In the genomic region with DNA sequence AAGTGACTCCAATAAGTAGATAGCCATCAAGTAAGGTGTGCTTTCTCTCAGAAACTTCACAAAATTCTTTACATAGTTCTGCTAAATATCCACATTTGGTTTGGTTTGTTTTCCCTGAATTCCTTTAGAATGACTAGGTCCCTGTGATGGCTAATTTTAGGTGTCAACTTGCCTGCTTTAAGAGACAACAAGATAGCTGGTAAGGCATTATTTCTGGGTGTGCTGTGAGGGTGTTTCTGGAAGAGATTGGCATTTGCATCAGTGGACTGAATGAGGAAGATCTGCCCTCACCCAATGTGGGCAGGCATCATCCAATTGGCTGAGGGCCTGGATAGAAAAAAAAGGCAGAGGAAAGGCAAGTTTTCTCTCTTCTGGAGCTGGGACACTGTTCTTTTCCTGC, we compare ENCODE assay signal across 14 cellular contexts. TPM values are rescaled to one million over a fixed set of nuclear protein-coding genes. Genes with fewer than 3 reads are reported as not detected.
A peak's percentile ranks its signal among the peaks of the same experiment; 100 is the strongest.
DNase-seq lines count a peak whose midpoint lies in the region; TF ChIP-seq lines count a peak whose summit lies in the region.
"Had no signal": no experiment of that assay in that cellular context is flagged by ENCODE, and none has a peak within 500 bp of the region (broad histone marks: within the 10 kb centered on the region; RNA-seq: fewer than 3 reads in every experiment).

No MANE protein-coding gene starts in this region.

- no peak overlapping the region for H3K4me3 Mint-ChIP-seq in activated CD4-positive, alpha-beta T cell treated with anti-CD3 and anti-CD28 coated beads, Interleukin-2, amount 10 ng/mL, durations not matched to agents 24 days and 14 days
- H3K4me3 Mint-ChIP-seq in endothelial cell (ENCODE audit: unreplicated experiment): no peak overlapping the region
- H3K4me3 Mint-ChIP-seq in glutamatergic neuron (ENCODE audit: unreplicated experiment): no peak overlapping the region
- H3K4me3 Mint-ChIP-seq: activated naive CD4-positive, alpha-beta T cell treated with anti-CD3 and anti-CD28 coated beads, Interleukin-2, amount 10 ng/mL, durations not matched to agents 7 days and 5 days; stimulated activated effector memory CD8-positive, alpha-beta T cell treated with anti-CD3 and anti-CD28 coated beads, Interleukin-12 subunit alpha, Interleukin-12 subunit beta, amount 100 ng/mL, for 72 hours had no signal

- H3K4me1 ChIP-seq in left ventricle myocardium inferior: no peaks in the 10 kb centered on the region

- TF ChIP-seq CTCF in left ventricle myocardium inferior (IDR thresholded peaks at IDR 0.05; ENCODE audit: borderline replicate concordance) (no peak), endothelial cell (IDR thresholded peaks at IDR 0.05; ENCODE audit: unreplicated experiment) (no peak), glutamatergic neuron (IDR thresholded peaks at IDR 0.05; ENCODE audit: partially characterized antibody, unreplicated experiment) (no peak)

- H3K27ac Mint-ChIP-seq in activated CD4-positive, alpha-beta T cell treated with anti-CD3 and anti-CD28 coated beads, Interleukin-2, amount 10 ng/mL, durations not matched to agents 24 days and 14 days: no peak overlapping the region
- H3K27ac Mint-ChIP-seq in endothelial cell (ENCODE audit: unreplicated experiment) (no peak overlapping the region), glutamatergic neuron (ENCODE audit: unreplicated experiment) (no peak overlapping the region)
- H3K27ac Mint-ChIP-seq: activated naive CD4-positive, alpha-beta T cell treated with anti-CD3 and anti-CD28 coated beads, Interleukin-2, amount 10 ng/mL, durations not matched to agents 7 days and 5 days; stimulated activated effector memory CD8-positive, alpha-beta T cell treated with anti-CD3 and anti-CD28 coated beads, Interleukin-12 subunit alpha, Interleukin-12 subunit beta, amount 100 ng/mL, for 72 hours had no signal

- DNase-seq in AG08396 (ENCODE audit: low spot score) (peak; percentile 14), HS-5 (ENCODE audit: low read depth) (peak; percentile 66), astrocyte of the hippocampus (ENCODE audit: low read depth, low spot score) (peak; percentile 74), kidney glomerular epithelial cell (lab: John Stamatoyannopoulos, UW) (peak; percentile 52), left ventricle myocardium inferior (no peak), endothelial cell (ENCODE audit: low spot score) (no peak), glutamatergic neuron (no peak)
- DNase-seq in activated CD4-positive, alpha-beta T cell treated with anti-CD3 and anti-CD28 coated beads, Interleukin-2, amount 10 ng/mL, durations not matched to agents 24 days and 14 days: no peak
- DNase-seq: activated naive CD4-positive, alpha-beta T cell treated with anti-CD3 and anti-CD28 coated beads, Interleukin-2, amount 10 ng/mL, durations not matched to agents 7 days and 5 days; caudate nucleus; NCI-H1417 treated with DMSO at 0.1 percent for 48 hours; NCI-H524; stimulated activated CD4-positive, alpha-beta T cell treated with anti-CD3 and anti-CD28 coated beads, Interleukin-4, amount 100 ng/mL, for 1 hour had no signal

- H3K36me3 ChIP-seq in left ventricle myocardium inferior: no peaks in the 10 kb centered on the region

- H3K4me3 ChIP-seq in left ventricle myocardium inferior: no peak overlapping the region

- H3K27me3 ChIP-seq in left ventricle myocardium inferior (ENCODE audit: low read depth): no peaks in the 10 kb centered on the region

- H3K27ac ChIP-seq in left ventricle myocardium inferior (replicated peaks): no peak overlapping the region

- no peaks in the 10 kb centered on the region for H3K9me3 ChIP-seq in left ventricle myocardium inferior (replicated peaks)

- H3K27me3 Mint-ChIP-seq in activated CD4-positive, alpha-beta T cell treated with anti-CD3 and anti-CD28 coated beads, Interleukin-2, amount 10 ng/mL, durations not matched to agents 24 days and 14 days: peaks cover 2% of the 10 kb centered on the region
- H3K27me3 Mint-ChIP-seq in endothelial cell (ENCODE audit: unreplicated experiment): no peaks in the 10 kb centered on the region
- no peaks in the 10 kb centered on the region for H3K27me3 Mint-ChIP-seq in glutamatergic neuron (ENCODE audit: unreplicated experiment)

- no peaks in the 10 kb centered on the region for H3K36me3 Mint-ChIP-seq in activated CD4-positive, alpha-beta T cell treated with anti-CD3 and anti-CD28 coated beads, Interleukin-2, amount 10 ng/mL, durations not matched to agents 24 days and 14 days (ENCODE audit: low read depth)
- H3K36me3 Mint-ChIP-seq in endothelial cell (ENCODE audit: low read depth, unreplicated experiment) (no peaks in the 10 kb centered on the region), glutamatergic neuron (ENCODE audit: unreplicated experiment) (no peaks in the 10 kb centered on the region)
- H3K36me3 Mint-ChIP-seq: activated naive CD4-positive, alpha-beta T cell treated with anti-CD3 and anti-CD28 coated beads, Interleukin-2, amount 10 ng/mL, durations not matched to agents 7 days and 5 days; stimulated activated effector memory CD8-positive, alpha-beta T cell treated with anti-CD3 and anti-CD28 coated beads, Interleukin-12 subunit alpha, Interleukin-12 subunit beta, amount 100 ng/mL, for 72 hours had no signal

- no peaks in the 10 kb centered on the region for H3K9me3 Mint-ChIP-seq in activated CD4-positive, alpha-beta T cell treated with anti-CD3 and anti-CD28 coated beads, Interleukin-2, amount 10 ng/mL, durations not matched to agents 24 days and 14 days
- H3K9me3 Mint-ChIP-seq in endothelial cell (ENCODE audit: unreplicated experiment) (no peaks in the 10 kb centered on the region), glutamatergic neuron (ENCODE audit: unreplicated experiment) (no peaks in the 10 kb centered on the region)
- H3K9me3 Mint-ChIP-seq: activated naive CD4-positive, alpha-beta T cell treated with anti-CD3 and anti-CD28 coated beads, Interleukin-2, amount 10 ng/mL, durations not matched to agents 7 days and 5 days; stimulated activated effector memory CD8-positive, alpha-beta T cell treated with anti-CD3 and anti-CD28 coated beads, Interleukin-12 subunit alpha, Interleukin-12 subunit beta, amount 100 ng/mL, for 72 hours had no signal

- peaks cover 2% of the 10 kb centered on the region for H3K4me1 Mint-ChIP-seq in activated CD4-positive, alpha-beta T cell treated with anti-CD3 and anti-CD28 coated beads, Interleukin-2, amount 10 ng/mL, durations not matched to agents 24 days and 14 days
- H3K4me1 Mint-ChIP-seq in endothelial cell (ENCODE audit: unreplicated experiment) (no peaks in the 10 kb centered on the region), glutamatergic neuron (ENCODE audit: low read depth, unreplicated experiment) (no peaks in the 10 kb centered on the region)
- H3K4me1 Mint-ChIP-seq: activated naive CD4-positive, alpha-beta T cell treated with anti-CD3 and anti-CD28 coated beads, Interleukin-2, amount 10 ng/mL, durations not matched to agents 7 days and 5 days; stimulated activated effector memory CD8-positive, alpha-beta T cell treated with anti-CD3 and anti-CD28 coated beads, Interleukin-12 subunit alpha, Interleukin-12 subunit beta, amount 100 ng/mL, for 72 hours had no signal

- intact Hi-C loops in left ventricle myocardium inferior (cut with micrococcal nuclease): no loop called here
- intact Hi-C loops in activated CD4-positive, alpha-beta T cell treated with anti-CD3 and anti-CD28 coated beads, Interleukin-2, amount 10 ng/mL, durations not matched to agents 24 days and 14 days (cut with micrococcal nuclease): no loop called here

RNA-seq across cellular contexts. Expression of a gene that starts 8.3 kb away (rescaled TPM):
- total RNA-seq in left ventricle myocardium inferior (12.7 TPM), endothelial cell (ENCODE audit: unreplicated experiment) (94.0 TPM), glutamatergic neuron (ENCODE audit: unreplicated experiment) (48.6 TPM)
- 94.7 and 104 TPM in 2 replicates for total RNA-seq in activated CD4-positive, alpha-beta T cell treated with anti-CD3 and anti-CD28 coated beads, Interleukin-2, amount 10 ng/mL, durations not matched to agents 24 days and 14 days

RNA-seq across cellular contexts. Expression of a gene that starts 38.2 kb away (rescaled TPM):
- total RNA-seq in left ventricle myocardium inferior: 234 TPM
- total RNA-seq in activated CD4-positive, alpha-beta T cell treated with anti-CD3 and anti-CD28 coated beads, Interleukin-2, amount 10 ng/mL, durations not matched to agents 24 days and 14 days: 14.1 TPM in 2 replicates
- total RNA-seq in endothelial cell (ENCODE audit: unreplicated experiment): 7.9 TPM
- 4.8 TPM for total RNA-seq in glutamatergic neuron (ENCODE audit: unreplicated experiment)

Comparison
In these comparisons a context has a peak if more than half of its experiments do, and no peak if none do; other contexts are left out.
1. DNase-seq: peak in AG08396 (single experiment), HS-5 (single experiment), astrocyte of the hippocampus (single experiment) and kidney glomerular epithelial cell (single experiment); none in left ventricle myocardium inferior (single experiment), activated CD4-positive, alpha-beta T cell treated with anti-CD3 and anti-CD28 coated beads, Interleukin-2, amount 10 ng/mL, durations not matched to agents 24 days and 14 days (single experiment), endothelial cell (single experiment) and glutamatergic neuron (single experiment).
2. RNA of a gene that starts 38.2 kb away (total RNA-seq): 234 TPM in left ventricle myocardium inferior (single experiment); 14.1 TPM in activated CD4-positive, alpha-beta T cell treated with anti-CD3 and anti-CD28 coated beads, Interleukin-2, amount 10 ng/mL, durations not matched to agents 24 days and 14 days, 7.9 TPM in endothelial cell (single experiment) and 4.8 TPM in glutamatergic neuron (single experiment); every median in the first group is over 10 times any median in the second.